ENCODE assay signal across 8 cellular contexts in genomic region chr1:11337536-11338350, GRCh38.
DNase-seq lines count a peak whose midpoint lies in the region; ATAC-seq and TF ChIP-seq lines count a peak whose summit lies in the region.

No MANE protein-coding gene starts in this region.

- H3K9me3 Mint-ChIP-seq in activated CD4-positive, alpha-beta memory T cell treated with anti-CD3 and anti-CD28 coated beads, Interleukin-2, amount 10 ng/mL, durations not matched to agents 7 days and 5 days, result no peaks in the 10 kb centered on the region
- H3K9me3 Mint-ChIP-seq in endothelial cell (ENCODE audit: unreplicated experiment), result no peaks in the 10 kb centered on the region

- DNase-seq in AG09319 (ENCODE audit: extremely low read depth, low read depth), result no peak
- DNase-seq in HAP-1 (ENCODE audit: low spot score in 2 of 2), result peak; percentile 42 to 84
- DNase-seq in NCI-H774 (lab: John Stamatoyannopoulos, UW), result peak; percentile 6
- DNase-seq in activated CD4-positive, alpha-beta memory T cell treated with anti-CD3 and anti-CD28 coated beads, Interleukin-2, amount 10 ng/mL, durations not matched to agents 7 days and 5 days, result peak; percentile 72
- DNase-seq in endothelial cell (ENCODE audit: low spot score), result peak; percentile 82
- no peak for DNase-seq in H4 (ENCODE audit: low spot score)

- H3K4me3 Mint-ChIP-seq in activated CD4-positive, alpha-beta memory T cell treated with anti-CD3 and anti-CD28 coated beads, Interleukin-2, amount 10 ng/mL, durations not matched to agents 7 days and 5 days, result no peak overlapping the region
- no peak overlapping the region for H3K4me3 Mint-ChIP-seq in endothelial cell (ENCODE audit: unreplicated experiment)

- no peak overlapping the region for H3K4me3 ChIP-seq in HAP-1
- H3K4me3 ChIP-seq in parathyroid adenoma (ENCODE audit: low read depth, low read length), result no peak overlapping the region

- H3K27me3 Mint-ChIP-seq in activated CD4-positive, alpha-beta memory T cell treated with anti-CD3 and anti-CD28 coated beads, Interleukin-2, amount 10 ng/mL, durations not matched to agents 7 days and 5 days, result peaks cover 24% of the 10 kb centered on the region
- peaks cover 7% of the 10 kb centered on the region for H3K27me3 Mint-ChIP-seq in endothelial cell (ENCODE audit: unreplicated experiment)

- H3K4me2 ChIP-seq in parathyroid adenoma (ENCODE audit: low read length), result no peak overlapping the region

- no peak overlapping the region for H3K27ac ChIP-seq in parathyroid adenoma

- no peak overlapping the region for H3K27ac Mint-ChIP-seq in activated CD4-positive, alpha-beta memory T cell treated with anti-CD3 and anti-CD28 coated beads, Interleukin-2, amount 10 ng/mL, durations not matched to agents 7 days and 5 days
- H3K27ac Mint-ChIP-seq in endothelial cell (ENCODE audit: unreplicated experiment), result no peak overlapping the region

- no peaks in the 10 kb centered on the region for H3K36me3 Mint-ChIP-seq in activated CD4-positive, alpha-beta memory T cell treated with anti-CD3 and anti-CD28 coated beads, Interleukin-2, amount 10 ng/mL, durations not matched to agents 7 days and 5 days (ENCODE audit: low read depth)
- no peaks in the 10 kb centered on the region for H3K36me3 Mint-ChIP-seq in endothelial cell (ENCODE audit: low read depth, unreplicated experiment)

- in situ Hi-C loops in HAP-1 (cut with MboI; ENCODE audit: low sequenced_read_pairs), result no loop called here

- H3K9me3 ChIP-seq in HAP-1 (no peaks in the 10 kb centered on the region), parathyroid adenoma (ENCODE audit: control insufficient read depth, low read length) (no peaks in the 10 kb centered on the region)

- TF ChIP-seq CTCF in AG09319 (IDR thresholded peaks at IDR 0.05; ENCODE audit: low read depth, low read length) (peak; percentile 65), endothelial cell (IDR thresholded peaks at IDR 0.05; ENCODE audit: unreplicated experiment) (peak; percentile 77), parathyroid adenoma (IDR thresholded peaks at IDR 0.05) (peak; percentile 56)

- no peak for ATAC-seq in GM21423 (IDR thresholded peaks at IDR 0.05; ENCODE audit: unreplicated experiment)

- no peak overlapping the region for H3K9ac ChIP-seq in parathyroid adenoma

- peaks cover 6% of the 10 kb centered on the region; the same call in 1 of the 2 replicates for H3K27me3 ChIP-seq in HAP-1 (ENCODE audit: low read depth)
- no peaks in the 10 kb centered on the region for H3K27me3 ChIP-seq in parathyroid adenoma (ENCODE audit: control insufficient read depth, insufficient read depth, low read length)

- no peak overlapping the region for H2AFZ ChIP-seq in parathyroid adenoma

- H3K79me2 ChIP-seq in parathyroid adenoma, result no peaks in the 10 kb centered on the region

- H3K4me1 Mint-ChIP-seq in activated CD4-positive, alpha-beta memory T cell treated with anti-CD3 and anti-CD28 coated beads, Interleukin-2, amount 10 ng/mL, durations not matched to agents 7 days and 5 days, result no peaks in the 10 kb centered on the region
- peaks cover 6% of the 10 kb centered on the region for H3K4me1 Mint-ChIP-seq in endothelial cell (ENCODE audit: unreplicated experiment)

- H3K36me3 ChIP-seq in HAP-1 (replicated peaks), result no peaks in the 10 kb centered on the region; the same call in 1 of the 2 replicates
- H3K36me3 ChIP-seq in parathyroid adenoma (ENCODE audit: control insufficient read depth, insufficient read depth, low read length), result no peaks in the 10 kb centered on the region

- CTCF ChIA-PET in activated CD4-positive, alpha-beta memory T cell treated with anti-CD3 and anti-CD28 coated beads, Interleukin-2, amount 10 ng/mL, durations not matched to agents 7 days and 5 days (lab: Charles Lee), result interaction anchor here (0.8 to 1.2 kb wide), 2 partner anchors 304 to 326 kb away, joined by 3 to 4 read pairs; partner anchors contain the start of gene FBXO6

- POLR2A ChIA-PET in activated CD4-positive, alpha-beta memory T cell treated with anti-CD3 and anti-CD28 coated beads, Interleukin-2, amount 10 ng/mL, durations not matched to agents 7 days and 5 days (lab: Charles Lee), result no interaction called here

- H3K4me1 ChIP-seq in HAP-1 (no peaks in the 10 kb centered on the region; the same call in 1 of the 2 replicates), parathyroid adenoma (no peaks in the 10 kb centered on the region)

Comparison
In these comparisons a context has a peak if more than half of its experiments do, and no peak if none do; other contexts are left out.
1. DNase-seq: peak in HAP-1 (2 of 2), NCI-H774 (single experiment), activated CD4-positive, alpha-beta memory T cell treated with anti-CD3 and anti-CD28 coated beads, Interleukin-2, amount 10 ng/mL, durations not matched to agents 7 days and 5 days (single experiment) and endothelial cell (single experiment); none in AG09319 (single experiment) and H4 (single experiment).
2. Peak in every context shown above with its lines, with median percentiles within 50 percentile points of each other: CTCF ChIP-seq.